ENCODE assay signal across 28 cellular contexts in the genomic region with DNA sequence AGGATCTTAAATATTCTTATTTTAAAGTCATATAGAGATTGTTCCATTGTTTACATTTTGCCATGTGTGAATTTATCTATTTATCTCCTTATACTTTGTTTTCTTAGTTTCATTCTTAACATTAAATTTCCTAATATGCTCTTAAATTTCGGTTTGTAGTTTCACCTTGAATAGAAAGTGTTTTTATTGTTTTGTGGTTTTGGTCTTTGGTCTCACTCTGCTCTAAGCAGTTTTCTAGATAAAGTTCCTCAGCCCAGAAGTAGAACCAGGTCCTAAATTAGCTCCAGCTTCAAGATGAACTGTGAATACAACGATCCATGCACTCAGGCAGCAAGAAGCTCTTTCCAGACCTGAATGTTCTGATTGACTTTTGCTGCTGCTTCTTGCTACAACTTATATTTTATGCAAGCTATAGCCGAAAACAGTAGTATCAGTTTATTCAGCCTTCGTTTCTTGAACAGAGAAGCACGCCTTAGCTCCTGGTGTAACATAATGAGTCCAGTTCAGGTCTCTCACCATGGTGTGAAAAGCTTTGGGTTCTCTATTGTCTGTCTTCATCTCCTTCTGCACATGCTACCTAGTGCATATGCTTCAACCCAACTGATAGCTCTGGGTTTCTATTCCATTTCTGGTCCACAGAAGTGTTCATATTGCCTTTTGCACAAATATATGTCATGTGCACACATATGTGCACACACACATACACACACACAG.
DNase-seq lines count a peak whose midpoint lies in the region; ATAC-seq lines count a peak whose summit lies in the region.
"Had no signal": no experiment of that assay in that cellular context is flagged by ENCODE, and none has a peak within 500 bp of the region (broad histone marks: within the 10 kb centered on the region; RNA-seq: fewer than 3 reads in every experiment).

No MANE protein-coding gene starts in this region.

- no peak for DNase-seq in 8988T
- DNase-seq in activated CD4-positive, alpha-beta T cell treated with anti-CD3 and anti-CD28 coated beads for 48 hours: no peak
- no peak for DNase-seq in activated CD4-positive, alpha-beta memory T cell treated with anti-CD3 and anti-CD28 coated beads, Interleukin-2, amount 10 ng/mL, durations not matched to agents 7 days and 5 days
- DNase-seq: activated CD4-positive, alpha-beta T cell treated with anti-CD3 and anti-CD28 coated beads for 36 hours; activated CD8-positive, alpha-beta memory T cell treated with anti-CD3 and anti-CD28 coated beads, Interleukin-2, amount 10 ng/mL, durations not matched to agents 7 days and 5 days; aorta; caudate nucleus; CD4-positive, alpha-beta memory T cell; DMS 273 treated with DMSO at 0.1 percent for 48 hours; heart right ventricle; IMR-90; left ventricle myocardium inferior; MG63; midbrain; NCI-H1436 treated with DMSO at 0.1 percent for 48 hours; NCI-H510A; ovary; right cardiac atrium; thyroid gland had no signal

- ATAC-seq in GM18870 (IDR thresholded peaks at IDR 0.05; ENCODE audit: unreplicated experiment) (peak; percentile 67), GM21576 (IDR thresholded peaks at IDR 0.05; ENCODE audit: unreplicated experiment) (peak; percentile 63), HG03159 (IDR thresholded peaks at IDR 0.05; ENCODE audit: unreplicated experiment) (peak; percentile 62), HG03520 (IDR thresholded peaks at IDR 0.05; ENCODE audit: unreplicated experiment) (no peak)
- ATAC-seq: activated CD4-positive, alpha-beta T cell treated with anti-CD3 and anti-CD28 coated beads for 36 hours; activated CD8-positive, alpha-beta memory T cell treated with anti-CD3 and anti-CD28 coated beads, Interleukin-2, amount 10 ng/mL, durations not matched to agents 7 days and 5 days; heart right ventricle; natural killer cell treated with Interleukin-12 subunit alpha and Interleukin-12 subunit beta and Interleukin-15 and Interleukin-18, amount 100 ng/mL, for 72 hours; right cardiac atrium had no signal

- peaks cover 6% of the 10 kb centered on the region for H3K27me3 Mint-ChIP-seq in activated CD4-positive, alpha-beta memory T cell treated with anti-CD3 and anti-CD28 coated beads, Interleukin-2, amount 10 ng/mL, durations not matched to agents 7 days and 5 days
- H3K27me3 Mint-ChIP-seq: activated naive CD4-positive, alpha-beta T cell treated with anti-CD3 and anti-CD28 coated beads, Interleukin-2, amount 50 U/mL, for 24 hours had no signal

- CTCF ChIA-PET in activated CD4-positive, alpha-beta memory T cell treated with anti-CD3 and anti-CD28 coated beads, Interleukin-2, amount 10 ng/mL, durations not matched to agents 7 days and 5 days (lab: Charles Lee): no interaction called here

- no peaks in the 10 kb centered on the region for H3K36me3 Mint-ChIP-seq in activated CD4-positive, alpha-beta memory T cell treated with anti-CD3 and anti-CD28 coated beads, Interleukin-2, amount 10 ng/mL, durations not matched to agents 7 days and 5 days (ENCODE audit: low read depth)
- H3K36me3 Mint-ChIP-seq: activated CD8-positive, alpha-beta memory T cell treated with anti-CD3 and anti-CD28 coated beads, Interleukin-2, amount 10 ng/mL, durations not matched to agents 7 days and 5 days; CD4-positive, alpha-beta memory T cell had no signal

- no peak overlapping the region for H3K27ac Mint-ChIP-seq in activated CD4-positive, alpha-beta memory T cell treated with anti-CD3 and anti-CD28 coated beads, Interleukin-2, amount 10 ng/mL, durations not matched to agents 7 days and 5 days
- H3K27ac Mint-ChIP-seq: activated CD4-positive, alpha-beta T cell treated with anti-CD3 and anti-CD28 coated beads for 36 hours; activated CD8-positive, alpha-beta memory T cell treated with anti-CD3 and anti-CD28 coated beads, Interleukin-2, amount 10 ng/mL, durations not matched to agents 7 days and 5 days; activated naive CD4-positive, alpha-beta T cell treated with anti-CD3 and anti-CD28 coated beads, Interleukin-2, amount 50 U/mL, for 24 hours; activated T-helper 1 cell treated with anti-CD3 and anti-CD28 coated beads, Interleukin-12 subunit alpha, Interleukin-12 subunit beta, Interleukin-2, Interleukin-4 antibody, amounts not matched to agents 30 ng/mL and 10 ng/mL and 1 ng/mL, durations not matched to agents 14 hours and 24 hours and 36 hours; CD4-positive, alpha-beta memory T cell; natural killer cell treated with Interleukin-12 subunit alpha and Interleukin-12 subunit beta and Interleukin-15 and Interleukin-18, amount 100 ng/mL, for 72 hours; stimulated activated naive CD8-positive, alpha-beta T cell treated with anti-CD3 and anti-CD28 coated beads, Interleukin-15, Interleukin-2, amounts not matched to agents 100 ng/mL and 50 ng/mL, for 24 hours; T-helper 1 cell treated with Interleukin-12 subunit alpha and Interleukin-12 subunit beta and Interleukin-4 antibody, amounts not matched to agents 30 μg/mL and 1 μg/mL, for 36 hours had no signal

- H3K4me1 Mint-ChIP-seq in activated CD4-positive, alpha-beta memory T cell treated with anti-CD3 and anti-CD28 coated beads, Interleukin-2, amount 10 ng/mL, durations not matched to agents 7 days and 5 days: no peaks in the 10 kb centered on the region
- H3K4me1 Mint-ChIP-seq: activated CD4-positive, alpha-beta T cell treated with anti-CD3 and anti-CD28 coated beads for 36 hours; activated naive CD4-positive, alpha-beta T cell treated with anti-CD3 and anti-CD28 coated beads, Interleukin-2, amount 50 U/mL, for 24 hours; CD4-positive, alpha-beta memory T cell had no signal

- POLR2A ChIA-PET in activated CD4-positive, alpha-beta memory T cell treated with anti-CD3 and anti-CD28 coated beads, Interleukin-2, amount 10 ng/mL, durations not matched to agents 7 days and 5 days (lab: Charles Lee): no interaction called here

- H3K4me3 Mint-ChIP-seq in activated CD4-positive, alpha-beta memory T cell treated with anti-CD3 and anti-CD28 coated beads, Interleukin-2, amount 10 ng/mL, durations not matched to agents 7 days and 5 days: no peak overlapping the region
- H3K4me3 Mint-ChIP-seq: activated CD4-positive, alpha-beta T cell treated with anti-CD3 and anti-CD28 coated beads for 36 hours; activated CD8-positive, alpha-beta memory T cell treated with anti-CD3 and anti-CD28 coated beads, Interleukin-2, amount 10 ng/mL, durations not matched to agents 7 days and 5 days; activated naive CD4-positive, alpha-beta T cell treated with anti-CD3 and anti-CD28 coated beads, Interleukin-2, amount 50 U/mL, for 24 hours; activated T-helper 1 cell treated with anti-CD3 and anti-CD28 coated beads, Interleukin-12 subunit alpha, Interleukin-12 subunit beta, Interleukin-2, Interleukin-4 antibody, amounts not matched to agents 30 ng/mL and 10 ng/mL and 1 ng/mL, durations not matched to agents 14 hours and 24 hours and 36 hours; CD4-positive, alpha-beta memory T cell; natural killer cell treated with Interleukin-12 subunit alpha and Interleukin-12 subunit beta and Interleukin-15 and Interleukin-18, amount 100 ng/mL, for 72 hours; stimulated activated naive CD8-positive, alpha-beta T cell treated with anti-CD3 and anti-CD28 coated beads, Interleukin-15, Interleukin-2, amounts not matched to agents 100 ng/mL and 50 ng/mL, for 24 hours; T-helper 1 cell treated with Interleukin-12 subunit alpha and Interleukin-12 subunit beta and Interleukin-4 antibody, amounts not matched to agents 30 μg/mL and 1 μg/mL, for 36 hours had no signal

- H3K9me3 Mint-ChIP-seq in activated CD4-positive, alpha-beta memory T cell treated with anti-CD3 and anti-CD28 coated beads, Interleukin-2, amount 10 ng/mL, durations not matched to agents 7 days and 5 days: peaks cover 4% of the 10 kb centered on the region
- H3K9me3 Mint-ChIP-seq: T-helper 1 cell treated with Interleukin-12 subunit alpha and Interleukin-12 subunit beta and Interleukin-4 antibody, amounts not matched to agents 30 μg/mL and 1 μg/mL, for 36 hours had no signal
